Comparison of ENCODE assay signal across 27 cellular contexts in the genomic region with DNA sequence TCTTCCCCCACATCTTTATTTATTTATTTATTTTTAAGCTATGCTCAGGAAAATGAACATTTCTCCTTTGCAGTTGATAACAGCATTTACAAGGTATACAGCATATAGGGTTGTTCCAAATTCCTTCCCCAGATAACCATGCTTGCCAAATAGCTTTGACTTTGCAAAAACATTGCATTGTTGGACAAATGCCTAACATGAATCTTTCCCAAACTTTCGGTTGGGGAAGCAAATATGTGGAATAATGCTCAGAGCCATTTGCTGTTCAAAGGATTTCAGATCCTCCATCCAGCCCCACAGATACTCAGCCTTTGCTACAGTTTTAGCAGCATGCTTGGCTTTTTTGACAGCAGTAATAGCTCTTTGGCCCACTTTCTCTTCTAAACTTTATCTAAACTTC.
DNase-seq lines count a peak whose midpoint lies in the region; ATAC-seq, FAIRE-seq and TF ChIP-seq lines count a peak whose summit lies in the region.
"Had no signal": no experiment of that assay in that cellular context is flagged by ENCODE, and none has a peak within 500 bp of the region (broad histone marks: within the 10 kb centered on the region; RNA-seq: fewer than 3 reads in every experiment).

No MANE protein-coding gene starts in this region.

- CTCF ChIA-PET in MCF 10A (lab: Yijun Ruan, JAX) = interaction anchor here (0.6 kb wide), 1 partner anchor 465 kb away, joined by 4 read pairs; no protein-coding TSS in a partner anchor

- H2AFZ ChIP-seq in smooth muscle cell (ENCODE audit: low read depth) = peak overlapping the region; percentile 70

- H3K27ac Mint-ChIP-seq in MCF 10A (ENCODE audit: low read depth, unreplicated experiment) = no peak overlapping the region
- H3K27ac Mint-ChIP-seq: CD8-positive, alpha-beta memory T cell had no signal

- H3K4me3 Mint-ChIP-seq in MCF 10A (ENCODE audit: unreplicated experiment) = no peak overlapping the region
- H3K4me3 Mint-ChIP-seq: CD8-positive, alpha-beta memory T cell had no signal

- peak overlapping the region; percentile 51 for H3K4me2 ChIP-seq in smooth muscle cell

- H3K79me2 ChIP-seq in smooth muscle cell (ENCODE audit: low read depth) = no peaks in the 10 kb centered on the region

- FAIRE-seq in bronchial epithelial cell (lab: Jason Lieb, UNC) = peak; percentile 32
- no peak for FAIRE-seq in frontal cortex (lab: Jason Lieb, UNC)
- FAIRE-seq: GM19239, H54, K562 had no signal

- H3K4me1 ChIP-seq in breast epithelium (no peaks in the 10 kb centered on the region), smooth muscle cell (ENCODE audit: low read depth) (peaks cover 19% of the 10 kb centered on the region)
- H3K4me1 ChIP-seq: Peyer's patch, SJCRH30 had no signal

- H3K9ac ChIP-seq in smooth muscle cell (ENCODE audit: low read depth) = no peak overlapping the region

- H3K27ac ChIP-seq in breast epithelium = no peak overlapping the region
- H3K27ac ChIP-seq in smooth muscle cell (ENCODE audit: low read depth) = peak overlapping the region; percentile 44
- H3K27ac ChIP-seq: 22Rv1, Peyer's patch, SJCRH30 had no signal

- DNase-seq in MCF 10A (ENCODE audit: unreplicated experiment) (peak; percentile 19), breast epithelium (ENCODE audit: low spot score in 2 of 2) (no peak), bronchial epithelial cell (ENCODE audit: low read depth) (no peak), fibroblast of the aortic adventitia (ENCODE audit: low read depth) (peak; percentile 77), smooth muscle cell (lab: John Stamatoyannopoulos, UW; ENCODE audit: unreplicated experiment) (no peak), CD1c-positive myeloid dendritic cell (ENCODE audit: extremely low spot score) (no peak), frontal cortex (ENCODE audit: low spot score in 2 of 2) (no peak)
- DNase-seq: ACHN; AML-193; C1 segment of cervical spinal cord; Calu3; CD8-positive, alpha-beta memory T cell; DMS153; GDM1; NCI-H1105; NCI-H2029 treated with DMSO at 0.1 percent for 48 hours; NCI-H226; NCI-H510A treated with DMSO at 0.1 percent for 48 hours; NCI-H748 treated with DMSO at 0.1 percent for 48 hours; NK-92 treated with Interleukin-12 subunit alpha and Interleukin-12 subunit beta, amount 100 ng/mL, for 24 hours; Peyer's patch; SJCRH30 had no signal

- peaks cover 12% of the 10 kb centered on the region for H3F3A ChIP-seq in smooth muscle cell (ENCODE audit: low read depth)

- no peak for TF ChIP-seq POLR2A in breast epithelium (IDR thresholded peaks at IDR 0.05)

- H3K9me3 Mint-ChIP-seq in MCF 10A (ENCODE audit: unreplicated experiment) = peaks cover 8% of the 10 kb centered on the region

- no TSS peak for BruUV-seq in MCF 10A (replicated peaks; lab: Mats Ljungman, UMichigan)

- no peaks in the 10 kb centered on the region for H4K20me1 ChIP-seq in smooth muscle cell (ENCODE audit: low read depth)

- no peaks in the 10 kb centered on the region for H3K36me3 Mint-ChIP-seq in MCF 10A (ENCODE audit: insufficient read depth, unreplicated experiment)

- H3K4me1 Mint-ChIP-seq in MCF 10A (ENCODE audit: insufficient read depth, unreplicated experiment) = peaks cover 8% of the 10 kb centered on the region
- H3K4me1 Mint-ChIP-seq: CD8-positive, alpha-beta memory T cell had no signal

- TF ChIP-seq CTCF in MCF 10A (IDR thresholded peaks at IDR 0.05; ENCODE audit: unreplicated experiment) = no peak
- no peak for TF ChIP-seq CTCF in breast epithelium (IDR thresholded peaks at IDR 0.05)
- TF ChIP-seq CTCF in bronchial epithelial cell (IDR thresholded peaks at IDR 0.05; ENCODE audit: insufficient read depth, low read length, severe bottlenecking) = no peak
- no peak for TF ChIP-seq CTCF in fibroblast of the aortic adventitia (IDR thresholded peaks at IDR 0.05; ENCODE audit: insufficient read depth, low read length)
- no peak for TF ChIP-seq CTCF in smooth muscle cell (IDR thresholded peaks at IDR 0.05; ENCODE audit: borderline replicate concordance, insufficient read depth, poor library complexity, severe bottlenecking)

- POLR2A ChIA-PET in MCF 10A (lab: Yijun Ruan, JAX) = interaction anchor here (0.6 kb wide), 1 partner anchor 964 kb away, joined by 3 read pairs; no protein-coding TSS in a partner anchor

- H3K27me3 Mint-ChIP-seq in MCF 10A (ENCODE audit: insufficient read depth, unreplicated experiment) = no peaks in the 10 kb centered on the region

- H3K9me3 ChIP-seq in breast epithelium = no peaks in the 10 kb centered on the region
- no peaks in the 10 kb centered on the region for H3K9me3 ChIP-seq in smooth muscle cell (replicated peaks; ENCODE audit: low read depth)
- H3K9me3 ChIP-seq: Peyer's patch, SJCRH30 had no signal

- H3K4me3 ChIP-seq in breast epithelium (no peak overlapping the region), bronchial epithelial cell (ENCODE audit: low read depth, low read length) (no peak overlapping the region), fibroblast of the aortic adventitia (ENCODE audit: low read depth, low read length) (no peak overlapping the region), smooth muscle cell (no peak overlapping the region)
- H3K4me3 ChIP-seq: K562, Peyer's patch, SJCRH30 had no signal

- WGBS in smooth muscle cell (ENCODE audit: low lambda C conversion rate) = 30% methylated on average over 1 of the region's 1 CpG

- intact Hi-C loops in MCF 10A (cut with micrococcal nuclease) = no loop called here
- intact Hi-C loops in breast epithelium (cut with DNase I; ENCODE audit: low total_unique reads) = no loop called here

- no peak for ATAC-seq in GM18867 (IDR thresholded peaks at IDR 0.05; ENCODE audit: unreplicated experiment)
- ATAC-seq: K562 had no signal

- H3K36me3 ChIP-seq in breast epithelium = no peaks in the 10 kb centered on the region
- no peaks in the 10 kb centered on the region for H3K36me3 ChIP-seq in bronchial epithelial cell (ENCODE audit: control insufficient read depth, insufficient read depth, low read length)
- H3K36me3 ChIP-seq in smooth muscle cell (ENCODE audit: low read depth) = no peaks in the 10 kb centered on the region
- H3K36me3 ChIP-seq: Peyer's patch, SJCRH30 had no signal

- H3K27me3 ChIP-seq in breast epithelium (no peaks in the 10 kb centered on the region), bronchial epithelial cell (ENCODE audit: control insufficient read depth, insufficient read depth, low read length) (no peaks in the 10 kb centered on the region), smooth muscle cell (ENCODE audit: low read depth) (no peaks in the 10 kb centered on the region)
- H3K27me3 ChIP-seq: Peyer's patch, SJCRH30 had no signal

Comparison
In these comparisons a context has a peak if more than half of its experiments do, and no peak if none do; other contexts are left out.
1. DNase-seq: peak in MCF 10A (single experiment) and fibroblast of the aortic adventitia (single experiment); none in breast epithelium (0 of 2), bronchial epithelial cell (single experiment), smooth muscle cell (single experiment), CD1c-positive myeloid dendritic cell (single experiment) and frontal cortex (0 of 2).